Comparison of ENCODE assay signal across 8 cellular contexts in genomic region chr2:44291281-44292248, GRCh38. TPM values are rescaled to one million over a fixed set of nuclear protein-coding genes. Genes with fewer than 3 reads are reported as not detected.
DNase-seq lines count a peak whose midpoint lies in the region; ATAC-seq, FAIRE-seq and TF ChIP-seq lines count a peak whose summit lies in the region.

No MANE protein-coding gene starts in this region.

- H3K36me3 ChIP-seq in left lung: no peaks in the 10 kb centered on the region
- H3K36me3 ChIP-seq in aorta (ENCODE audit: control insufficient read depth in 1 of 2, insufficient read depth in 2 of 2, low read length in 1 of 2): no peaks in the 10 kb centered on the region

- TF ChIP-seq CTCF in cardiac fibroblast (IDR thresholded peaks at IDR 0.05; ENCODE audit: low read depth, low read length) (peak; percentile 63), left lung (IDR thresholded peaks at IDR 0.05) (peak; percentile 31 to 40)

- no peak for FAIRE-seq in GM19239 (lab: Jason Lieb, UNC)

- H3K27ac ChIP-seq in left lung: no peak overlapping the region
- peak overlapping the region in 1 of 2 donors; percentile 21 for H3K27ac ChIP-seq in aorta (ENCODE audit: low read depth in 1 of 2, low read length in 2 of 2)

- WGBS in aorta, 2 donors: 21 to 22% methylated on average over 8 of the region's 8 CpGs

- no peaks in the 10 kb centered on the region for H3K27me3 ChIP-seq in left lung
- no peaks in the 10 kb centered on the region for H3K27me3 ChIP-seq in aorta (ENCODE audit: control insufficient read depth in 1 of 2, insufficient read depth in 2 of 2, low read length in 1 of 2)

- POLR2A ChIA-PET in activated CD4-positive, alpha-beta T cell treated with anti-CD3 and anti-CD28 coated beads for 36 hours (lab: Charles Lee): no interaction called here

- H3K36me3 Mint-ChIP-seq in activated CD4-positive, alpha-beta T cell treated with anti-CD3 and anti-CD28 coated beads for 36 hours (ENCODE audit: low read depth): no peaks in the 10 kb centered on the region
- no peaks in the 10 kb centered on the region for H3K36me3 Mint-ChIP-seq in effector memory CD8-positive, alpha-beta T cell (ENCODE audit: insufficient read depth)

- H3K4me3 ChIP-seq in cardiac fibroblast (replicated peaks in 1 of 2; ENCODE audit: low read depth in 2 of 2, low read length in 2 of 2) (peak overlapping the region in 1 of 2 donors; percentile 0), left lung (no peak overlapping the region), aorta (ENCODE audit: low read length in 2 of 2) (no peak overlapping the region)

- DNase-seq in activated CD4-positive, alpha-beta T cell treated with anti-CD3 and anti-CD28 coated beads for 36 hours: peak; percentile 6
- DNase-seq in activated CD4-positive, alpha-beta T cell treated with anti-CD3 and anti-CD28 coated beads for 48 hours: no peak
- DNase-seq in NCI-H226 (peak; percentile 90), cardiac fibroblast (ENCODE audit: low read depth in 2 of 2) (peak; percentile 73 to 77), left lung (peak in 1 of 2 donors; percentile 55), aorta (peak in 1 of 2 donors; percentile 60), GM19239 (ENCODE audit: insufficient read length, low spot score) (no peak)
- no peak for DNase-seq in effector memory CD8-positive, alpha-beta T cell

- no peak overlapping the region for H3K4me3 Mint-ChIP-seq in activated CD4-positive, alpha-beta T cell treated with anti-CD3 and anti-CD28 coated beads for 36 hours
- H3K4me3 Mint-ChIP-seq in effector memory CD8-positive, alpha-beta T cell: no peak overlapping the region

- H3K27me3 Mint-ChIP-seq in activated CD4-positive, alpha-beta T cell treated with anti-CD3 and anti-CD28 coated beads for 36 hours: peaks cover 5% of the 10 kb centered on the region
- H3K27me3 Mint-ChIP-seq in effector memory CD8-positive, alpha-beta T cell: peaks cover 18 to 24% of the 10 kb centered on the region in 2 donors

- no peak for ATAC-seq in activated CD4-positive, alpha-beta T cell treated with anti-CD3 and anti-CD28 coated beads for 36 hours
- ATAC-seq in left lung (peak; percentile 98), aorta (ENCODE audit: low FRiP score) (peak; percentile 88)
- no peak for ATAC-seq in effector memory CD8-positive, alpha-beta T cell (replicated peaks)

- no peaks in the 10 kb centered on the region for H3K9me3 Mint-ChIP-seq in activated CD4-positive, alpha-beta T cell treated with anti-CD3 and anti-CD28 coated beads for 36 hours (ENCODE audit: low read depth)
- no peaks in the 10 kb centered on the region for H3K9me3 Mint-ChIP-seq in effector memory CD8-positive, alpha-beta T cell

- no peak overlapping the region for H3K27ac Mint-ChIP-seq in activated CD4-positive, alpha-beta T cell treated with anti-CD3 and anti-CD28 coated beads for 36 hours
- no peak overlapping the region for H3K27ac Mint-ChIP-seq in effector memory CD8-positive, alpha-beta T cell

- no peaks in the 10 kb centered on the region for H3K9me3 ChIP-seq in left lung
- H3K9me3 ChIP-seq in aorta (ENCODE audit: control insufficient read depth, low read length): no peaks in the 10 kb centered on the region

- peaks cover 6% of the 10 kb centered on the region for H3K4me1 Mint-ChIP-seq in activated CD4-positive, alpha-beta T cell treated with anti-CD3 and anti-CD28 coated beads for 36 hours
- peaks cover 5 to 10% of the 10 kb centered on the region in 2 donors for H3K4me1 Mint-ChIP-seq in effector memory CD8-positive, alpha-beta T cell (ENCODE audit: low read depth in 2 of 2)

- H3K4me1 ChIP-seq in left lung: peaks cover 0 to 12% of the 10 kb centered on the region in 2 donors
- peaks cover 0 to 6% of the 10 kb centered on the region in 2 donors for H3K4me1 ChIP-seq in aorta (ENCODE audit: control insufficient read depth in 1 of 2, insufficient read depth in 2 of 2, low read length in 2 of 2)

- CTCF ChIA-PET in activated CD4-positive, alpha-beta T cell treated with anti-CD3 and anti-CD28 coated beads for 36 hours (lab: Charles Lee): interaction anchor here (0.9 kb wide), 1 partner anchor 38 kb away, joined by 4 read pairs; no protein-coding TSS in a partner anchor

- intact Hi-C loops in activated CD4-positive, alpha-beta T cell treated with anti-CD3 and anti-CD28 coated beads for 36 hours (cut with DNase I, micrococcal nuclease): loop anchor here in 1 of 2 experiments (2.0 kb wide), 1 partner anchor 205 kb away; no protein-coding TSS in a partner anchor
- intact Hi-C loops in left lung (cut with DNase I) (no loop called here), aorta (cut with DNase I) (loop anchor here (1.0 to 5.0 kb wide), 3 partner anchors 48 to 205 kb away; no protein-coding TSS in a partner anchor)

RNA-seq across cellular contexts. Expression of gene SLC3A1, which starts 16.3 kb away (rescaled TPM):
- not detected for total RNA-seq in activated CD4-positive, alpha-beta T cell treated with anti-CD3 and anti-CD28 coated beads for 36 hours
- total RNA-seq in left lung (not detected), aorta (under 1 TPM; 0.24 to 0.26 TPM)
- polyA plus RNA-seq in aorta: 1 to 10 TPM in 1 of 2 donors, under 1 TPM in 1; 0.33 to 5.4 TPM

Comparison
In these comparisons a context has a peak if more than half of its experiments do, and no peak if none do; other contexts are left out.
1. DNase-seq: peak in activated CD4-positive, alpha-beta T cell treated with anti-CD3 and anti-CD28 coated beads for 36 hours (single experiment), NCI-H226 (single experiment) and cardiac fibroblast (2 of 2); none in activated CD4-positive, alpha-beta T cell treated with anti-CD3 and anti-CD28 coated beads for 48 hours (single experiment), effector memory CD8-positive, alpha-beta T cell (0 of 3) and GM19239 (single experiment).
2. ATAC-seq: peak in left lung (single experiment) and aorta (single experiment); none in activated CD4-positive, alpha-beta T cell treated with anti-CD3 and anti-CD28 coated beads for 36 hours (single experiment) and effector memory CD8-positive, alpha-beta T cell (single experiment).
3. intact Hi-C loops: an anchor here in aorta (1.0 to 5.0 kb wide); none called in left lung.